8 cellular contexts compared by ENCODE assay signal in the genomic region with DNA sequence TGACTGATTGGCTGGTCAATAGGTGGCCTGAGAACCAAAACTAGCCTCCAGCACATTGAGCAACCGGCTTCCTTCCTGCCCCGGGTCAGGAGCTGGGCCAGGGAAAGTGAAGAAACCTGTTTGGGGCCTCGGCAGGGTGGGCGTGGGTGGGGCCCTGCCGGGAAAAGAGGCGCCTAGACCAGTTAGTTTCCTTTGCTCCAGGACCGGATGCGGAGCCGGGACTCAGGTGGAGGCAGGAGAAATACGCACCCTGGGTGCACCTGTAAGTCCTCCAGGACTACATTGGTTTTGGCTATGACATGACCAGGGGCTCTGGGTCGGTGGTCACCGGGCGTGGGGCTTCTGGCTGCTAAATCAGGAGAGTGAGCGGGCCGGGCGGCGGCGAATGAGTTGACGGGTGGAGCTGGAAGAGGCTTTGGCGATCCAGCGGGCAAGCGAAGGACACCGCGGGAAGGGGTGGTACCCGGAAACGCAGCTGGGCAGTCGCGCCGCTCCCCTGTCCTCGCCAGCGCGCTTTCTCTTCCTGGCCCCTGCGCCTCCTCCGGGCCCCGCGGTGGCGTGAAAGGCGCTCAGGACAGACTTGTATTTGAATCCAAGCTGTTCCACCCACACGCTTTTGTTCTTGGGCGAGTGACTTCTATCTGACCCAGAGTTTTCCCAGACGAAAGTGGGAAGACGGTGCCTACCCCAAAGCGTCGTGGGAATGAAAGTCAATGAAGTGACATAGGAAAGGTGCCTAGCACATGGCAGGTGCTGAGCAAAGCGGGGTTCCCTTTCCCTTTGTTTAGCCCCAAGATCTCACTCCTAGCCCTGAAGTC. TPM values are rescaled to one million over a fixed set of nuclear protein-coding genes. Genes with fewer than 3 reads are reported as not detected.
A peak's percentile ranks its signal among the peaks of the same experiment; 100 is the strongest.
DNase-seq lines count a peak whose midpoint lies in the region; ATAC-seq, FAIRE-seq and TF ChIP-seq lines count a peak whose summit lies in the region.

No MANE protein-coding gene starts in this region.

- H3K36me3 ChIP-seq in adrenal gland (replicated peaks in 1 of 2) (no peaks in the 10 kb centered on the region), small intestine (ENCODE audit: control insufficient read depth in 2 of 2, insufficient read depth in 2 of 2, low read length in 2 of 2) (no peaks in the 10 kb centered on the region)

- intact Hi-C loops in adrenal gland (cut with DNase I), result no loop called here

- ATAC-seq in HG02840 (IDR thresholded peaks at IDR 0.05; ENCODE audit: low FRiP score, unreplicated experiment), result no peak

- H3K4me3 ChIP-seq in adrenal gland (peak overlapping the region in 2 of 4 donors; percentile 11 to 58), small intestine (ENCODE audit: low read depth in 1 of 2, low read length in 2 of 2) (no peak overlapping the region)

- DNase-seq in HPDE6-E6E7 (ENCODE audit: extremely low spot score), result peak; percentile 59
- peak; percentile 55 to 80 (median 69) for DNase-seq in adrenal gland
- peak; percentile 70 for DNase-seq in iPS-NIHi11 (ENCODE audit: low spot score)
- peak; percentile 70 for DNase-seq in small intestine
- no peak for DNase-seq in NCI-H1694 treated with DMSO at 0.1 percent for 48 hours (lab: John Stamatoyannopoulos, UW)
- no peak for DNase-seq in stimulated activated CD4-positive, alpha-beta T cell treated with anti-CD3 and anti-CD28 coated beads, Interleukin-12 subunit alpha, Interleukin-12 subunit beta, amount 100 ng/mL, for 4 hours
- no peak for DNase-seq in cortex of kidney (lab: John Stamatoyannopoulos, UW)

- H3K9me3 ChIP-seq in adrenal gland (replicated peaks in 1 of 3) (no peaks in the 10 kb centered on the region), small intestine (ENCODE audit: control insufficient read depth, low read depth) (no peaks in the 10 kb centered on the region)

- H3K4me1 ChIP-seq in adrenal gland (replicated peaks in 1 of 2) (peaks cover 12 to 30% of the 10 kb centered on the region in 2 donors), small intestine (ENCODE audit: control insufficient read depth in 2 of 2, insufficient read depth in 1 of 2, low read depth in 1 of 2, low read length in 1 of 2) (peaks cover 4 to 13% of the 10 kb centered on the region in 2 donors)

- peak in 1 of 2 donors; percentile 60 for TF ChIP-seq POLR2A in adrenal gland (IDR thresholded peaks at IDR 0.05)

- WGBS in adrenal gland, 4 donors, result 52 to 71% (median 63%) methylated on average over 43 to 45 of the region's 45 CpGs
- 34 to 55% (median 53%) methylated on average over 40 to 45 of the region's 45 CpGs for WGBS in small intestine, 3 donors

- H3K27ac ChIP-seq in adrenal gland (peak overlapping the region; percentile 92 to 95 (median 94)), small intestine (ENCODE audit: low read depth in 1 of 2, low read length in 1 of 2) (peak overlapping the region; percentile 99)

- no peak for TF ChIP-seq CTCF in adrenal gland (IDR thresholded peaks at IDR 0.05)

- H3K27me3 ChIP-seq in adrenal gland (no peaks in the 10 kb centered on the region), small intestine (ENCODE audit: control insufficient read depth in 2 of 2, insufficient read depth in 2 of 2, low read length in 2 of 2) (no peaks in the 10 kb centered on the region)

- FAIRE-seq in small intestine (lab: Jason Lieb, UNC), result no peak

RNA-seq across cellular contexts. Expression of gene JUN, which starts 30.6 kb away (rescaled TPM):
- total RNA-seq in adrenal gland, result 100 to 1,000 TPM in 1 of 8 donors, 10 to 100 TPM in 7; 37.8 to 250 (median 74.2) TPM
- polyA plus RNA-seq in adrenal gland, result 10 to 100 TPM; 35.9 to 54.9 (median 43.1) TPM
- polyA plus RNA-seq in small intestine, result 10 to 100 TPM; 47.4 to 82.2 (median 50.3) TPM

Comparison
In these comparisons a context has a peak if more than half of its experiments do, and no peak if none do; other contexts are left out.
1. DNase-seq: peak in HPDE6-E6E7 (single experiment), adrenal gland (7 of 7), iPS-NIHi11 (single experiment) and small intestine (single experiment); none in NCI-H1694 treated with DMSO at 0.1 percent for 48 hours (single experiment), stimulated activated CD4-positive, alpha-beta T cell treated with anti-CD3 and anti-CD28 coated beads, Interleukin-12 subunit alpha, Interleukin-12 subunit beta, amount 100 ng/mL, for 4 hours (single experiment) and cortex of kidney (single experiment).